8 cellular contexts compared by ENCODE assay signal in genomic region chr4:7067147-7067522, GRCh38. TPM values are rescaled to one million over a fixed set of nuclear protein-coding genes. Genes with fewer than 3 reads are reported as not detected.
DNase-seq lines count a peak whose midpoint lies in the region.

No MANE protein-coding gene starts in this region.

- H3K4me1 ChIP-seq in subcutaneous abdominal adipose tissue (ENCODE audit: control insufficient read depth in 5 of 5, insufficient read depth in 5 of 5, low read length in 5 of 5): peaks cover 5 to 31% (median 28%) of the 10 kb centered on the region in 5 donors

- peaks cover 0 to 2% (median 0%) of the 10 kb centered on the region in 5 donors for H3K27me3 ChIP-seq in subcutaneous abdominal adipose tissue (ENCODE audit: control insufficient read depth in 5 of 5, insufficient read depth in 4 of 5, low read length in 5 of 5)

- H3K27ac ChIP-seq in subcutaneous abdominal adipose tissue (ENCODE audit: low read depth, low read length): peak overlapping the region; percentile 86

- H3K4me3 ChIP-seq in subcutaneous abdominal adipose tissue (ENCODE audit: low read depth in 1 of 5, low read length in 5 of 5): peak overlapping the region; percentile 60 to 99 (median 84)

- peak; percentile 32 for DNase-seq in NK-92 treated with Interleukin-12 subunit alpha and Interleukin-12 subunit beta, amount 100 ng/mL, for 24 hours (lab: John Stamatoyannopoulos, UW)
- DNase-seq in NK-92 (lab: John Stamatoyannopoulos, UW; ENCODE audit: unreplicated experiment) (no peak), HPDE6-E6E7 (ENCODE audit: extremely low spot score) (peak; percentile 32), kidney tubule cell (ENCODE audit: low spot score) (peak; percentile 48), dermis blood vessel endothelial cell (no peak), NCI-H1694 (lab: John Stamatoyannopoulos, UW) (no peak)
- DNase-seq in activated T-helper 9 cell treated with anti-CD3 and anti-CD28 coated beads, Interleukin-2, amount 50 U/mL, for 16 hours (ENCODE audit: low read depth): peak; percentile 25

- H3K9ac ChIP-seq in subcutaneous abdominal adipose tissue (ENCODE audit: low read length in 5 of 5): peak overlapping the region; percentile 73 to 96 (median 88)

- peaks cover 0 to 24% (median 17%) of the 10 kb centered on the region in 5 donors for H3K36me3 ChIP-seq in subcutaneous abdominal adipose tissue (ENCODE audit: control insufficient read depth in 5 of 5, insufficient read depth in 5 of 5, low read length in 5 of 5)

- H3K9me3 ChIP-seq in subcutaneous abdominal adipose tissue (ENCODE audit: control insufficient read depth in 5 of 5, low read length in 5 of 5): no peaks in the 10 kb centered on the region

RNA-seq across cellular contexts. Expression of gene GRPEL1, which starts 0.7 kb away (rescaled TPM):
- 32.3 and 52.4 TPM in 2 replicates for total RNA-seq in dermis blood vessel endothelial cell

RNA-seq across cellular contexts. Expression of gene TADA2B, which starts 24.0 kb away (rescaled TPM):
- 10.4 and 13.3 TPM in 2 replicates for total RNA-seq in dermis blood vessel endothelial cell

Comparison
In these comparisons a context has a peak if more than half of its experiments do, and no peak if none do; other contexts are left out.
1. DNase-seq: peak in NK-92 treated with Interleukin-12 subunit alpha and Interleukin-12 subunit beta, amount 100 ng/mL, for 24 hours (single experiment), HPDE6-E6E7 (single experiment), activated T-helper 9 cell treated with anti-CD3 and anti-CD28 coated beads, Interleukin-2, amount 50 U/mL, for 16 hours (single experiment) and kidney tubule cell (single experiment); none in NK-92 (single experiment), dermis blood vessel endothelial cell (single experiment) and NCI-H1694 (single experiment).